ENCODE assay signal across 2 cellular contexts in the genomic region with DNA sequence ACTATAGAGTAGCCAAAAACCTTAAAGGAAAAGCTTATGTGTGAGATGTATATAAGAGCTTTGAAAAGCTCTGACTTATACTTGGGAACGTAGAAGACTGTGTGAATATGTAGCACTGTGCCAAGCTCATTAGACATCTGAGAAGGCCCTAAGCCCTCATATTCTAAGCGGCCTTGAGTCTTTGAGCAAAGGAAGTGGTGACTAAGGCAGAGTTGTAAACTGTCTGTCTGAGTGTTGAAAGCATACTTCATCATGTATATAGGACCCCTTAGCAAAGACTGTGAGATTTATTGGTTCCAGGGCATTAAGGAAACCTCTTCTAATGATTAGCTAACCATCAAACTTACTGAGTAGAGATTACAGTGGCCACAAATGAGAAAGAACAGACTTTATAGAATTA.
TF ChIP-seq lines count a peak whose summit lies in the region.

No MANE protein-coding gene starts in this region.

TF ChIP-seq in HCT116, 20 proteins besides CTCF, POLR2A, EP300 and RAD21:
- TF ChIP-seq TCF7L2 (IDR thresholded peaks at IDR 0.05; ENCODE audit: borderline replicate concordance, extremely low read depth, insufficient read depth, insufficient read length) (peak; percentile 81), CEBPB (IDR thresholded peaks at IDR 0.05; ENCODE audit: low read depth) (no peak)

TF ChIP-seq in endothelial cell of umbilical vein, 7 proteins besides CTCF, POLR2A, EP300 and RAD21:
- TF ChIP-seq FOS (IDR thresholded peaks at IDR 0.05; ENCODE audit: borderline replicate concordance, insufficient read depth, low read length) (peak; percentile 5), MAX (IDR thresholded peaks at IDR 0.05; ENCODE audit: insufficient read depth, insufficient read length) (no peak)
